1 cellular context compared by ENCODE assay signal in the genomic region with DNA sequence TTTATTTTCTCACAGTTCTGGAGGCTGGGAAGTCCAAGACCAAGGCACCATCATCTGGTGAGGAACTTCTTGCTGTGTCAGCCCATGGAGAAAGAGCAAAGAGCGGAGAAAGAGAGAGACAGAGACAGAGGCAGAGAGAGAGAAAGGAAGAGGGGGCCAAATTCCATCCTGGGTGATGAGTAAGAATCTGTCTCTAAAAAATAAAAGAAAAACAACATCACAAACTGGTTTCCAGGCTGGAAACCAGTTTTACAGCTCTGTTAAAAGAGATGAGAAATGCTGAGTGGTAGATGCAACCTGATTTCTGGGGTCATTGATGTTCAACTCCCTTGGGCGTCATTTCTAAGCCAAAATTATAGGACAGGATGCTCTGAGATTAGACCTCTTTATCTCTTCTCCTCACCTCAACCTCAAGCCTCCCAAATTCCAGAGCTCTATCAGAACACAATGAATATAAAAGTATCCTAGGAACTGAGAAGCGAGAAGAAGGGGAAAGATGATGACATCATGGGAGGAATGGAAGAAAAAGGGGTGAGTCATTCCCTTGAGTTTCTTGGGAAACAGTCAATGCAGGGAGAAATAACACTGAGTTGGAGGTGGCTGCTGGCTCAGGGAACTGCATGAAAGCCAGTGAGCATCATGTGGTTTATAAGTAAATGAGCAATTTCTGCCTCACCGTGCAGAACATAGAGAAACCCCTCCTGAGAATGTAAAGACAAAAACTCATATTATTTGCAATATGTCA.
TF ChIP-seq lines count a peak whose summit lies in the region.

No MANE protein-coding gene starts in this region.

TF ChIP-seq in WTC11, 78 proteins besides CTCF, POLR2A, EP300 and RAD21 (continued from another document):
- TF ChIP-seq, protein P1, sequence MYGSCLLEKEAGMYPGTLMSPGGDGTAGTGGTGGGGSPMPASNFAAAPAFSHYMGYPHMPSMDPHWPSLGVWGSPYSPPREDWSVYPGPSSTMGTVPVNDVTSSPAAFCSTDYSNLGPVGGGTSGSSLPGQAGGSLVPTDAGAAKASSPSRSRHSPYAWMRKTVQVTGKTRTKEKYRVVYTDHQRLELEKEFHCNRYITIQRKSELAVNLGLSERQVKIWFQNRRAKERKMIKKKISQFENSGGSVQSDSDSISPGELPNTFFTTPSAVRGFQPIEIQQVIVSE (CRISPR knock-in tag; IDR thresholded peaks at IDR 0.05; ENCODE audit: borderline replicate concordance): no peak
- TF ChIP-seq ZNF671 (CRISPR knock-in tag; IDR thresholded peaks at IDR 0.05) (no peak), ESRRA (CRISPR knock-in tag; IDR thresholded peaks at IDR 0.05; ENCODE audit: borderline replicate concordance) (no peak), ZNF317 (CRISPR knock-in tag; IDR thresholded peaks at IDR 0.05; ENCODE audit: borderline replicate concordance, low read depth) (no peak), ZNF532 (CRISPR knock-in tag; IDR thresholded peaks at IDR 0.05; ENCODE audit: borderline replicate concordance) (no peak), TEAD1 (CRISPR knock-in tag; IDR thresholded peaks at IDR 0.05) (no peak), NFYB (CRISPR knock-in tag; conservative IDR thresholded peaks at IDR 0.05; ENCODE audit: low read depth) (no peak), TEAD4 (CRISPR knock-in tag; IDR thresholded peaks at IDR 0.05) (no peak), ZBTB21 (CRISPR knock-in tag; IDR thresholded peaks at IDR 0.05; ENCODE audit: borderline replicate concordance) (no peak), CREB1 (CRISPR knock-in tag; IDR thresholded peaks at IDR 0.05) (no peak), ZNF121 (CRISPR knock-in tag; IDR thresholded peaks at IDR 0.05) (no peak)
- TF ChIP-seq, protein P2, sequence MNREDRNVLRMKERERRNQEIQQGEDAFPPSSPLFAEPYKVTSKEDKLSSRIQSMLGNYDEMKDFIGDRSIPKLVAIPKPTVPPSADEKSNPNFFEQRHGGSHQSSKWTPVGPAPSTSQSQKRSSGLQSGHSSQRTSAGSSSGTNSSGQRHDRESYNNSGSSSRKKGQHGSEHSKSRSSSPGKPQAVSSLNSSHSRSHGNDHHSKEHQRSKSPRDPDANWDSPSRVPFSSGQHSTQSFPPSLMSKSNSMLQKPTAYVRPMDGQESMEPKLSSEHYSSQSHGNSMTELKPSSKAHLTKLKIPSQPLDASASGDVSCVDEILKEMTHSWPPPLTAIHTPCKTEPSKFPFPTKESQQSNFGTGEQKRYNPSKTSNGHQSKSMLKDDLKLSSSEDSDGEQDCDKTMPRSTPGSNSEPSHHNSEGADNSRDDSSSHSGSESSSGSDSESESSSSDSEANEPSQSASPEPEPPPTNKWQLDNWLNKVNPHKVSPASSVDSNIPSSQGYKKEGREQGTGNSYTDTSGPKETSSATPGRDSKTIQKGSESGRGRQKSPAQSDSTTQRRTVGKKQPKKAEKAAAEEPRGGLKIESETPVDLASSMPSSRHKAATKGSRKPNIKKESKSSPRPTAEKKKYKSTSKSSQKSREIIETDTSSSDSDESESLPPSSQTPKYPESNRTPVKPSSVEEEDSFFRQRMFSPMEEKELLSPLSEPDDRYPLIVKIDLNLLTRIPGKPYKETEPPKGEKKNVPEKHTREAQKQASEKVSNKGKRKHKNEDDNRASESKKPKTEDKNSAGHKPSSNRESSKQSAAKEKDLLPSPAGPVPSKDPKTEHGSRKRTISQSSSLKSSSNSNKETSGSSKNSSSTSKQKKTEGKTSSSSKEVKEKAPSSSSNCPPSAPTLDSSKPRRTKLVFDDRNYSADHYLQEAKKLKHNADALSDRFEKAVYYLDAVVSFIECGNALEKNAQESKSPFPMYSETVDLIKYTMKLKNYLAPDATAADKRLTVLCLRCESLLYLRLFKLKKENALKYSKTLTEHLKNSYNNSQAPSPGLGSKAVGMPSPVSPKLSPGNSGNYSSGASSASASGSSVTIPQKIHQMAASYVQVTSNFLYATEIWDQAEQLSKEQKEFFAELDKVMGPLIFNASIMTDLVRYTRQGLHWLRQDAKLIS (CRISPR knock-in tag; IDR thresholded peaks at IDR 0.05; ENCODE audit: borderline replicate concordance): no peak
- TF ChIP-seq, protein P3, sequence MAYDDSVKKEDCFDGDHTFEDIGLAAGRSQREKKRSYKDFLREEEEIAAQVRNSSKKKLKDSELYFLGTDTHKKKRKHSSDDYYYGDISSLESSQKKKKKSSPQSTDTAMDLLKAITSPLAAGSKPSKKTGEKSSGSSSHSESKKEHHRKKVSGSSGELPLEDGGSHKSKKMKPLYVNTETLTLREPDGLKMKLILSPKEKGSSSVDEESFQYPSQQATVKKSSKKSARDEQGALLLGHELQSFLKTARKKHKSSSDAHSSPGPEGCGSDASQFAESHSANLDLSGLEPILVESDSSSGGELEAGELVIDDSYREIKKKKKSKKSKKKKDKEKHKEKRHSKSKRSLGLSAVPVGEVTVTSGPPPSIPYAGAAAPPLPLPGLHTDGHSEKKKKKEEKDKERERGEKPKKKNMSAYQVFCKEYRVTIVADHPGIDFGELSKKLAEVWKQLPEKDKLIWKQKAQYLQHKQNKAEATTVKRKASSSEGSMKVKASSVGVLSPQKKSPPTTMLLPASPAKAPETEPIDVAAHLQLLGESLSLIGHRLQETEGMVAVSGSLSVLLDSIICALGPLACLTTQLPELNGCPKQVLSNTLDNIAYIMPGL (CRISPR knock-in tag; IDR thresholded peaks at IDR 0.05): no peak
- TF ChIP-seq, protein P4, sequence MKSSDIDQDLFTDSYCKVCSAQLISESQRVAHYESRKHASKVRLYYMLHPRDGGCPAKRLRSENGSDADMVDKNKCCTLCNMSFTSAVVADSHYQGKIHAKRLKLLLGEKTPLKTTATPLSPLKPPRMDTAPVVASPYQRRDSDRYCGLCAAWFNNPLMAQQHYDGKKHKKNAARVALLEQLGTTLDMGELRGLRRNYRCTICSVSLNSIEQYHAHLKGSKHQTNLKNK (CRISPR knock-in tag; IDR thresholded peaks at IDR 0.05): no peak
- TF ChIP-seq, protein P5, sequence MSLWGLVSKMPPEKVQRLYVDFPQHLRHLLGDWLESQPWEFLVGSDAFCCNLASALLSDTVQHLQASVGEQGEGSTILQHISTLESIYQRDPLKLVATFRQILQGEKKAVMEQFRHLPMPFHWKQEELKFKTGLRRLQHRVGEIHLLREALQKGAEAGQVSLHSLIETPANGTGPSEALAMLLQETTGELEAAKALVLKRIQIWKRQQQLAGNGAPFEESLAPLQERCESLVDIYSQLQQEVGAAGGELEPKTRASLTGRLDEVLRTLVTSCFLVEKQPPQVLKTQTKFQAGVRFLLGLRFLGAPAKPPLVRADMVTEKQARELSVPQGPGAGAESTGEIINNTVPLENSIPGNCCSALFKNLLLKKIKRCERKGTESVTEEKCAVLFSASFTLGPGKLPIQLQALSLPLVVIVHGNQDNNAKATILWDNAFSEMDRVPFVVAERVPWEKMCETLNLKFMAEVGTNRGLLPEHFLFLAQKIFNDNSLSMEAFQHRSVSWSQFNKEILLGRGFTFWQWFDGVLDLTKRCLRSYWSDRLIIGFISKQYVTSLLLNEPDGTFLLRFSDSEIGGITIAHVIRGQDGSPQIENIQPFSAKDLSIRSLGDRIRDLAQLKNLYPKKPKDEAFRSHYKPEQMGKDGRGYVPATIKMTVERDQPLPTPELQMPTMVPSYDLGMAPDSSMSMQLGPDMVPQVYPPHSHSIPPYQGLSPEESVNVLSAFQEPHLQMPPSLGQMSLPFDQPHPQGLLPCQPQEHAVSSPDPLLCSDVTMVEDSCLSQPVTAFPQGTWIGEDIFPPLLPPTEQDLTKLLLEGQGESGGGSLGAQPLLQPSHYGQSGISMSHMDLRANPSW (CRISPR knock-in tag; conservative IDR thresholded peaks at IDR 0.05; ENCODE audit: low read depth): no peak
